15 cellular contexts compared by ENCODE assay signal in genomic region chr9:77166193-77166592, GRCh38.
"Had no signal": no experiment of that assay in that cellular context is flagged by ENCODE, and none has a peak within 500 bp of the region (broad histone marks: within the 10 kb centered on the region; RNA-seq: fewer than 3 reads in every experiment).

No MANE protein-coding gene starts in this region.

- H3K36me3 ChIP-seq: cardiac muscle cell, prostate gland, tibial artery had no signal

- DNase-seq: activated CD4-positive, alpha-beta memory T cell treated with anti-CD3 and anti-CD28 coated beads, Interleukin-2, amount 10 ng/mL, durations not matched to agents 7 days and 5 days; activated CD4-positive, alpha-beta T cell treated with anti-CD3 and anti-CD28 coated beads for 48 hours; activated CD4-positive, CD25-positive, alpha-beta regulatory T cell; activated CD8-positive, alpha-beta memory T cell treated with anti-CD3 and anti-CD28 coated beads, Interleukin-2, amount 10 ng/mL, durations not matched to agents 7 days and 5 days; dermis blood vessel endothelial cell; effector memory CD8-positive, alpha-beta T cell; right cardiac atrium; stimulated activated naive CD8-positive, alpha-beta T cell treated with anti-CD3 and anti-CD28 coated beads, Interleukin-15, Interleukin-2, amounts not matched to agents 100 U/mL and 50 U/mL, for 24 hours; substantia nigra; T-helper 9 cell; tibial artery had no signal

- H3K27me3 ChIP-seq: cardiac muscle cell, tibial artery had no signal

- FAIRE-seq: islet of Langerhans had no signal

- H3K4me3 ChIP-seq: cardiac muscle cell, prostate gland, tibial artery had no signal

- H3K9me3 ChIP-seq: prostate gland, tibial artery had no signal

- ATAC-seq: activated CD8-positive, alpha-beta memory T cell treated with anti-CD3 and anti-CD28 coated beads, Interleukin-2, amount 10 ng/mL, durations not matched to agents 7 days and 5 days; effector memory CD8-positive, alpha-beta T cell; left lobe of liver; right cardiac atrium; stimulated activated naive CD8-positive, alpha-beta T cell treated with anti-CD3 and anti-CD28 coated beads, Interleukin-15, Interleukin-2, amounts not matched to agents 100 U/mL and 50 U/mL, for 24 hours had no signal

- H3K4me1 ChIP-seq: prostate gland had no signal

- H3K27ac ChIP-seq: cardiac muscle cell, prostate gland, tibial artery had no signal
